ENCODE assay signal across 23 cellular contexts in genomic region chr18:73805991-73806390, GRCh38.
DNase-seq lines count a peak whose midpoint lies in the region; ATAC-seq, FAIRE-seq and TF ChIP-seq lines count a peak whose summit lies in the region.
"Had no signal": no experiment of that assay in that cellular context is flagged by ENCODE, and none has a peak within 500 bp of the region (broad histone marks: within the 10 kb centered on the region; RNA-seq: fewer than 3 reads in every experiment).

No MANE protein-coding gene starts in this region.

- H4K20me1 ChIP-seq in GM23338 (replicated peaks; ENCODE audit: insufficient read depth), result no peaks in the 10 kb centered on the region
- H4K20me1 ChIP-seq in H1 (replicated peaks in 1 of 2; ENCODE audit: control insufficient read depth in 1 of 2, insufficient read depth in 2 of 2, low read length in 2 of 2), result no peaks in the 10 kb centered on the region
- H4K20me1 ChIP-seq: BLaER1 had no signal

- H3K9me3 ChIP-seq in NT2/D1 (ENCODE audit: insufficient read depth, low read length) (no peaks in the 10 kb centered on the region), H1 (ENCODE audit: insufficient read depth in 2 of 2, low read depth in 1 of 2, low read length in 1 of 2) (no peaks in the 10 kb centered on the region), gastroesophageal sphincter (no peaks in the 10 kb centered on the region)
- H3K9me3 ChIP-seq: Caco-2 had no signal

- TF ChIP-seq POLR2A in H1 (IDR thresholded peaks at IDR 0.05; ENCODE audit: control extremely low read depth in 1 of 2, low read depth in 2 of 2, low read length in 2 of 2) (no peak), gastroesophageal sphincter (IDR thresholded peaks at IDR 0.05) (no peak)

- no peaks in the 10 kb centered on the region for H3K79me1 ChIP-seq in H1 (ENCODE audit: low read depth, low read length)
- no peaks in the 10 kb centered on the region for H3K79me1 ChIP-seq in mesendoderm (ENCODE audit: low read length)

- CTCF ChIA-PET in H1 (lab: Charles Lee; ENCODE audit: partially characterized antibody), result no interaction called here

- intact Hi-C loops in Right ventricle myocardium superior (cut with DNase I), result no loop called here

- H2BK120ac ChIP-seq in H1 (replicated peaks; ENCODE audit: low read depth, low read length), result no peak overlapping the region
- no peak overlapping the region for H2BK120ac ChIP-seq in mesendoderm (ENCODE audit: low read depth, low read length)

- peaks cover 6% of the 10 kb centered on the region; the same call in 2 of the 3 replicates for H3K4me1 Mint-ChIP-seq in GM23338
- H3K4me1 Mint-ChIP-seq: B cell; CD4-positive, CD25-positive, alpha-beta regulatory T cell had no signal

- H3K4me3 ChIP-seq in GM23338 (no peak overlapping the region), NT2/D1 (ENCODE audit: insufficient read length, low read depth) (no peak overlapping the region), H1 (ENCODE audit: extremely low read depth in 1 of 4, insufficient read depth in 2 of 4, low read depth in 3 of 4, low read length in 4 of 4) (no peak overlapping the region), mesendoderm (ENCODE audit: low read length) (no peak overlapping the region), gastroesophageal sphincter (no peak overlapping the region)
- H3K4me3 ChIP-seq: BLaER1, GM12878, GM23248 had no signal

- peak; percentile 52 for ATAC-seq in GM23338
- ATAC-seq in GM21423 (IDR thresholded peaks at IDR 0.05; ENCODE audit: unreplicated experiment), result no peak
- no peak for ATAC-seq in Right ventricle myocardium superior (ENCODE audit: poor library complexity)
- ATAC-seq in activated naive CD4-positive, alpha-beta T cell treated with anti-CD3 and anti-CD28 coated beads, Interleukin-2, amount 50 U/mL, for 72 hours, result no peak
- no peak for ATAC-seq in gastroesophageal sphincter
- ATAC-seq: CD8-positive, alpha-beta T cell; GM12878 had no signal

- H3K27ac ChIP-seq in GM23338 (ENCODE audit: low read depth) (no peak overlapping the region), H1 (ENCODE audit: low read depth, low read length) (no peak overlapping the region), mesendoderm (ENCODE audit: low read depth, low read length) (no peak overlapping the region), gastroesophageal sphincter (no peak overlapping the region)
- H3K27ac ChIP-seq: 22Rv1, BLaER1, C4-2B, GM23248 had no signal

- 80% methylated on average over 3 of the region's 3 CpGs; no CpG with 5 or more reads in 1 of the 2 experiments for WGBS in H1 (ENCODE audit: extremely low coverage in 1 of 2, insufficient coverage in 1 of 2, insufficient read length in 1 of 2, insufficient replicate concordance in 2 of 2, low coverage in 1 of 2, low lambda C conversion rate in 2 of 2, missing lambda C conversion rate in 1 of 2), 2 experiments
- no CpG with 5 or more reads among the region's 3 CpGs for WGBS in mesendoderm (ENCODE audit: extremely low coverage, insufficient coverage, low lambda C conversion rate)
- WGBS in gastroesophageal sphincter (ENCODE audit: low coverage in 1 of 2), 2 donors, result 72 to 87% methylated on average over 3 of the region's 3 CpGs

- no peak overlapping the region for H2AK5ac ChIP-seq in H1 (ENCODE audit: low read depth, low read length)
- H2AK5ac ChIP-seq in mesendoderm (ENCODE audit: low read length), result no peak overlapping the region

- no peaks in the 10 kb centered on the region for H3F3A ChIP-seq in GM23338 (replicated peaks; ENCODE audit: low read depth)

- TF ChIP-seq CTCF in GM23338 (conservative IDR thresholded peaks at IDR 0.05; ENCODE audit: low read depth in 2 of 2) (no peak), H1 (IDR thresholded peaks at IDR 0.05; ENCODE audit: control extremely low read depth in 1 of 3, insufficient read depth in 1 of 3, low read depth in 1 of 3, low read length in 3 of 3) (no peak), gastroesophageal sphincter (IDR thresholded peaks at IDR 0.05) (no peak)

- H3K36me3 Mint-ChIP-seq in GM23338 (ENCODE audit: low read depth), result no peaks in the 10 kb centered on the region
- no peaks in the 10 kb centered on the region for H3K36me3 Mint-ChIP-seq in activated naive CD4-positive, alpha-beta T cell treated with anti-CD3 and anti-CD28 coated beads, Interleukin-2, amount 50 U/mL, for 72 hours
- H3K36me3 Mint-ChIP-seq: CD4-positive, CD25-positive, alpha-beta regulatory T cell; CD8-positive, alpha-beta T cell had no signal

- H4K8ac ChIP-seq in H1 (ENCODE audit: extremely low read depth, insufficient read depth, low read length) (no peak overlapping the region), mesendoderm (ENCODE audit: low read depth, low read length) (no peak overlapping the region)

- no peaks in the 10 kb centered on the region for H3K23me2 ChIP-seq in H1 (ENCODE audit: low read depth, low read length)

- TF ChIP-seq RAD21 in H1 (IDR thresholded peaks at IDR 0.05 in 1 of 2, conservative IDR thresholded peaks at IDR 0.05 in 1 of 2; ENCODE audit: low read depth in 2 of 2, low read length in 2 of 2), result no peak

- no peak overlapping the region for H3K56ac ChIP-seq in H1 (replicated peaks; ENCODE audit: insufficient read length, low read depth, low read length)
- no peak overlapping the region for H3K56ac ChIP-seq in mesendoderm (ENCODE audit: low read length)

- no peaks in the 10 kb centered on the region for H3K79me2 ChIP-seq in GM23338 (replicated peaks; ENCODE audit: insufficient read depth)
- H3K79me2 ChIP-seq in H1 (ENCODE audit: control insufficient read depth in 1 of 2, insufficient read depth in 2 of 2, low read length in 2 of 2), result no peaks in the 10 kb centered on the region
- no peaks in the 10 kb centered on the region for H3K79me2 ChIP-seq in mesendoderm (ENCODE audit: control insufficient read depth, insufficient read depth, low read length)

- H2BK5ac ChIP-seq in H1 (ENCODE audit: low read depth, low read length) (no peak overlapping the region), mesendoderm (ENCODE audit: low read length) (no peak overlapping the region)

- no peak for TF ChIP-seq EP300 in H1 (IDR thresholded peaks at IDR 0.05; ENCODE audit: borderline replicate concordance in 1 of 2, low read depth in 2 of 2, low read length in 2 of 2)
- no peak for TF ChIP-seq EP300 in gastroesophageal sphincter (IDR thresholded peaks at IDR 0.05)

- FAIRE-seq in H1 (lab: Jason Lieb, UNC), result peak; percentile 28
- FAIRE-seq: A204.1, GM12878, H54 had no signal

- no peak overlapping the region for H2BK15ac ChIP-seq in H1 (ENCODE audit: low read length)
- no peak overlapping the region for H2BK15ac ChIP-seq in mesendoderm (replicated peaks; ENCODE audit: low read depth)

- POLR2A ChIA-PET in H1 (lab: Charles Lee; ENCODE audit: partially characterized antibody), result no interaction called here

- H3K9ac ChIP-seq in NT2/D1 (ENCODE audit: insufficient read length, low read depth) (no peak overlapping the region), H1 (replicated peaks in 1 of 4; ENCODE audit: extremely low read depth in 1 of 4, low read depth in 3 of 4, low read length in 3 of 4) (no peak overlapping the region), mesendoderm (ENCODE audit: low read length) (no peak overlapping the region)
- H3K9ac ChIP-seq: BLaER1, GM23248 had no signal

- H3K27me3 ChIP-seq in GM23338 (ENCODE audit: insufficient read depth), result no peaks in the 10 kb centered on the region
- no peaks in the 10 kb centered on the region for H3K27me3 ChIP-seq in NT2/D1 (ENCODE audit: insufficient read depth, insufficient read length)
- no peaks in the 10 kb centered on the region for H3K27me3 ChIP-seq in H1 (replicated peaks in 1 of 4; ENCODE audit: control insufficient read depth in 3 of 4, extremely low read depth in 1 of 4, insufficient read depth in 3 of 4, low read length in 3 of 4)
- no peaks in the 10 kb centered on the region for H3K27me3 ChIP-seq in mesendoderm (ENCODE audit: insufficient read depth, low read length, poor library complexity)
- H3K27me3 ChIP-seq in gastroesophageal sphincter, result no peaks in the 10 kb centered on the region
- H3K27me3 ChIP-seq: BLaER1 had no signal

- DNase-seq in GM23338 (ENCODE audit: low spot score) (peak; percentile 67), NT2/D1 (ENCODE audit: low read depth, low spot score) (peak; percentile 2), H1 (ENCODE audit: low read depth in 1 of 2, low spot score in 2 of 2) (no peak), mesendoderm (peak; percentile 10), Right ventricle myocardium superior (no peak)
- no peak for DNase-seq in activated naive CD4-positive, alpha-beta T cell treated with anti-CD3 and anti-CD28 coated beads, Interleukin-2, amount 50 U/mL, for 72 hours (ENCODE audit: low spot score in 2 of 2)
- DNase-seq: Caco-2; CD4-positive, CD25-positive, alpha-beta regulatory T cell; CD8-positive, alpha-beta T cell; DMS153; DND-41; GDM1; GM23248; HCEC 1CT had no signal

- H2AFZ ChIP-seq in GM23338, result no peak overlapping the region
- H2AFZ ChIP-seq in H1 (ENCODE audit: low read length), result no peak overlapping the region
- H2AFZ ChIP-seq: GM23248 had no signal

- no peak overlapping the region for H3K4ac ChIP-seq in H1 (replicated peaks; ENCODE audit: insufficient read length, low read depth, low read length)
- no peak overlapping the region for H3K4ac ChIP-seq in mesendoderm (ENCODE audit: low read depth, low read length)

- H3K14ac ChIP-seq in H1 (ENCODE audit: insufficient read length), result no peak overlapping the region

- H3K18ac ChIP-seq in H1 (ENCODE audit: extremely low read depth, low read length), result no peak overlapping the region
- H3K18ac ChIP-seq in mesendoderm (ENCODE audit: low read length), result no peak overlapping the region

- no peak overlapping the region for H3K23ac ChIP-seq in H1 (ENCODE audit: insufficient read length)
- H3K23ac ChIP-seq in mesendoderm (ENCODE audit: low read length), result no peak overlapping the region

- H2BK12ac ChIP-seq in H1 (ENCODE audit: low read depth, low read length), result no peak overlapping the region

- H3K36me3 ChIP-seq in GM23338 (ENCODE audit: insufficient read depth) (no peaks in the 10 kb centered on the region), NT2/D1 (ENCODE audit: insufficient read depth, insufficient read length, low read length) (no peaks in the 10 kb centered on the region), H1 (ENCODE audit: control insufficient read depth in 2 of 4, insufficient read depth in 4 of 4, low read length in 3 of 4) (no peaks in the 10 kb centered on the region), mesendoderm (ENCODE audit: control insufficient read depth, insufficient read depth, low read length) (no peaks in the 10 kb centered on the region), gastroesophageal sphincter (no peaks in the 10 kb centered on the region)
- H3K36me3 ChIP-seq: BLaER1 had no signal

- H3K27ac Mint-ChIP-seq in GM23338, result no peak overlapping the region
- H3K27ac Mint-ChIP-seq in activated naive CD4-positive, alpha-beta T cell treated with anti-CD3 and anti-CD28 coated beads, Interleukin-2, amount 50 U/mL, for 72 hours, result no peak overlapping the region
- H3K27ac Mint-ChIP-seq: B cell; CD4-positive, CD25-positive, alpha-beta regulatory T cell; CD8-positive, alpha-beta T cell had no signal

- H3K4me2 ChIP-seq in GM23338 (peak overlapping the region; percentile 25; the same call in 1 of the 2 replicates), H1 (ENCODE audit: insufficient read depth in 1 of 2, low read depth in 2 of 2, low read length in 2 of 2) (peak overlapping the region in 1 of 2 experiments; percentile 41; a peak in 1 of 4 replicates), mesendoderm (ENCODE audit: low read length) (no peak overlapping the region)
- H3K4me2 ChIP-seq: BLaER1 had no signal

- H2BK20ac ChIP-seq in H1 (ENCODE audit: low read length), result no peak overlapping the region

- H4K5ac ChIP-seq in H1 (ENCODE audit: insufficient read length, low read depth, low read length) (no peak overlapping the region), mesendoderm (ENCODE audit: low read length) (no peak overlapping the region)

- H3K4me3 Mint-ChIP-seq in GM23338, result no peak overlapping the region
- H3K4me3 Mint-ChIP-seq: B cell; CD4-positive, CD25-positive, alpha-beta regulatory T cell; CD8-positive, alpha-beta T cell had no signal

- 0 out of 2 replicates have a peak, but pooled peaks cover 5% of the 10 kb centered on the region for H3K9me2 ChIP-seq in GM23338 (ENCODE audit: insufficient read depth)

- H4K91ac ChIP-seq in H1 (replicated peaks; ENCODE audit: insufficient read length, low read length), result no peak overlapping the region

- H3K9me3 Mint-ChIP-seq in GM23338, result no peaks in the 10 kb centered on the region
- H3K9me3 Mint-ChIP-seq in activated naive CD4-positive, alpha-beta T cell treated with anti-CD3 and anti-CD28 coated beads, Interleukin-2, amount 50 U/mL, for 72 hours, result no peaks in the 10 kb centered on the region
- H3K9me3 Mint-ChIP-seq: CD8-positive, alpha-beta T cell had no signal

- H3K27me3 Mint-ChIP-seq in GM23338 (ENCODE audit: insufficient read depth, low read depth, poor library complexity), result no peaks in the 10 kb centered on the region
- H3K27me3 Mint-ChIP-seq: B cell; CD4-positive, CD25-positive, alpha-beta regulatory T cell had no signal

- H3K4me1 ChIP-seq in GM23338 (ENCODE audit: insufficient read depth) (peaks cover 7% of the 10 kb centered on the region; the same call in 1 of the 2 replicates), NT2/D1 (ENCODE audit: insufficient read depth, insufficient read length) (no peaks in the 10 kb centered on the region), H1 (replicated peaks in 1 of 4; ENCODE audit: control insufficient read depth in 3 of 4, insufficient read depth in 4 of 4, low read length in 3 of 4) (peaks cover 0 to 3% (median under 1%) of the 10 kb centered on the region in 4 experiments; a peak in 1 of 7 replicates), mesendoderm (ENCODE audit: control insufficient read depth, low read depth, low read length) (no peaks in the 10 kb centered on the region), gastroesophageal sphincter (no peaks in the 10 kb centered on the region)
- H3K4me1 ChIP-seq: BLaER1, Caco-2 had no signal

Comparison
In these comparisons a context has a peak if more than half of its experiments do, and no peak if none do; other contexts are left out.
1. DNase-seq: peak in GM23338 (single experiment), NT2/D1 (single experiment) and mesendoderm (single experiment); none in H1 (0 of 2), Right ventricle myocardium superior (single experiment) and activated naive CD4-positive, alpha-beta T cell treated with anti-CD3 and anti-CD28 coated beads, Interleukin-2, amount 50 U/mL, for 72 hours (0 of 2).